8 cellular contexts compared by ENCODE assay signal in genomic region chr7:149310113-149310836, GRCh38. TPM values are rescaled to one million over a fixed set of nuclear protein-coding genes. Genes with fewer than 3 reads are reported as not detected.
DNase-seq lines count a peak whose midpoint lies in the region; ATAC-seq, FAIRE-seq and TF ChIP-seq lines count a peak whose summit lies in the region.

No MANE protein-coding gene starts in this region.

- CTCF ChIA-PET in GM12878 (lab: Yijun Ruan, JAX): interaction anchor here (0.6 to 2.4 kb wide), 19 partner anchors 8 to 504 kb away, joined by 3 to 12 read pairs (median 4); partner anchors contain the start of gene ZNF783

- POLR2A ChIA-PET in GM12878 (lab: Charles Lee): no interaction called here

- H3K4me3 Mint-ChIP-seq in activated CD4-positive, alpha-beta T cell treated with anti-CD3 and anti-CD28 coated beads, Interleukin-2, amount 10 ng/mL, durations not matched to agents 24 days and 14 days: no peak overlapping the region

- H3K27me3 ChIP-seq in GM12878 (replicated peaks in 1 of 2; ENCODE audit: control insufficient read depth in 2 of 2, insufficient read depth in 2 of 2, low read length in 1 of 2): no peaks in the 10 kb centered on the region

- DNase-seq in EL (peak; percentile 80), H54 (ENCODE audit: insufficient read length, low spot score) (peak; percentile 55), NCI-H2227 (lab: John Stamatoyannopoulos, UW; ENCODE audit: unreplicated experiment) (peak; percentile 41), GM12878 (ENCODE audit: low read depth, low spot score) (peak; percentile 36), kidney glomerular epithelial cell (lab: John Stamatoyannopoulos, UW) (peak; percentile 83), SHP77 treated with DMSO at 0.1 percent for 48 hours (lab: John Stamatoyannopoulos, UW) (no peak)
- DNase-seq in activated CD4-positive, alpha-beta T cell treated with anti-CD3 and anti-CD28 coated beads, Interleukin-2, amount 10 ng/mL, durations not matched to agents 24 days and 14 days: no peak
- no peak for DNase-seq in stimulated activated naive CD4-positive, alpha-beta T cell treated with Interleukin-2 at 50 U/mL for 16 hours (lab: John Stamatoyannopoulos, UW)

- SMC1A ChIA-PET in GM12878 (lab: Charles Lee; ENCODE audit: uncharacterized antibody, unreplicated experiment): interaction anchor here (0.7 to 1.9 kb wide), 9 partner anchors 49 to 432 kb away, joined by 3 to 7 read pairs (median 5); partner anchors contain the start of gene ZNF783

- no peak overlapping the region for H3K27ac Mint-ChIP-seq in activated CD4-positive, alpha-beta T cell treated with anti-CD3 and anti-CD28 coated beads, Interleukin-2, amount 10 ng/mL, durations not matched to agents 24 days and 14 days

- no peak overlapping the region for H3K4me3 ChIP-seq in GM12878

- no peaks in the 10 kb centered on the region for H4K20me1 ChIP-seq in GM12878 (ENCODE audit: control insufficient read depth, insufficient read depth)

- H3K36me3 ChIP-seq in GM12878 (ENCODE audit: control insufficient read depth in 2 of 2, insufficient read depth in 2 of 2, low read length in 1 of 2): no peaks in the 10 kb centered on the region

- no peak overlapping the region for H3K27ac ChIP-seq in GM12878 (ENCODE audit: control insufficient read depth, insufficient read depth)

- intact Hi-C loops in GM12878 (cut with micrococcal nuclease; ENCODE audit: unreplicated experiment): loop anchor here (1.0 to 5.0 kb wide), 3 partner anchors 112 to 289 kb away; partner anchors contain the start of gene ZNF746
- intact Hi-C loops in activated CD4-positive, alpha-beta T cell treated with anti-CD3 and anti-CD28 coated beads, Interleukin-2, amount 10 ng/mL, durations not matched to agents 24 days and 14 days (cut with micrococcal nuclease): no loop called here

- in situ Hi-C loops in GM12878 (cut with MboI): no loop called here

- H3K36me3 Mint-ChIP-seq in activated CD4-positive, alpha-beta T cell treated with anti-CD3 and anti-CD28 coated beads, Interleukin-2, amount 10 ng/mL, durations not matched to agents 24 days and 14 days (ENCODE audit: low read depth): no peaks in the 10 kb centered on the region

- no peak for TF ChIP-seq EP300 in GM12878 (IDR thresholded peaks at IDR 0.05; ENCODE audit: borderline replicate concordance in 1 of 2, control insufficient read depth in 1 of 2, low read depth in 2 of 2, low read length in 2 of 2)

- WGBS in GM12878 (ENCODE audit: insufficient coverage, insufficient replicate concordance, low lambda C conversion rate, missing lambda C conversion rate): 41% methylated on average over 3 of the region's 3 CpGs

- H3K4me1 Mint-ChIP-seq in activated CD4-positive, alpha-beta T cell treated with anti-CD3 and anti-CD28 coated beads, Interleukin-2, amount 10 ng/mL, durations not matched to agents 24 days and 14 days: no peaks in the 10 kb centered on the region

- FAIRE-seq in H54 (lab: Jason Lieb, UNC) (peak; percentile 81), GM12878 (lab: Jason Lieb, UNC) (peak; percentile 92)

- RAD21 ChIA-PET in GM12878 (lab: Charles Lee; ENCODE audit: unreplicated experiment): interaction anchor here (0.6 to 1.3 kb wide), 6 partner anchors 25 to 432 kb away, joined by 3 to 4 read pairs (median 3); no protein-coding TSS in a partner anchor

- H3K79me2 ChIP-seq in GM12878 (ENCODE audit: control insufficient read depth, insufficient read depth, low read length): no peaks in the 10 kb centered on the region

- ATAC-seq in GM12878: peak; percentile 86

- H3K9ac ChIP-seq in GM12878 (ENCODE audit: control insufficient read depth, insufficient read depth, low read length): no peak overlapping the region

- TF ChIP-seq POLR2A in H54 (IDR thresholded peaks at IDR 0.05; ENCODE audit: low read depth, low read length) (no peak), GM12878 (IDR thresholded peaks at IDR 0.05; ENCODE audit: low read depth, low read length) (no peak)

- no TSS peak for BruUV-seq in GM12878 (replicated peaks; lab: Mats Ljungman, UMichigan)

- H3K4me1 ChIP-seq in GM12878 (ENCODE audit: control insufficient read depth, insufficient read depth, low read length): no peaks in the 10 kb centered on the region

- TF ChIP-seq CTCF in GM12878 (IDR thresholded peaks at IDR 0.05 in 2 of 3, conservative IDR thresholded peaks at IDR 0.05 in 1 of 3; ENCODE audit: control insufficient read depth in 2 of 3, extremely low read depth in 1 of 3, insufficient read depth in 1 of 3, low read depth in 3 of 3, low read length in 3 of 3): peak; percentile 40 to 58 (median 42); a peak in 5 of 6 replicates

- H3K27me3 Mint-ChIP-seq in activated CD4-positive, alpha-beta T cell treated with anti-CD3 and anti-CD28 coated beads, Interleukin-2, amount 10 ng/mL, durations not matched to agents 24 days and 14 days: peaks cover 4% of the 10 kb centered on the region

- H2AFZ ChIP-seq in GM12878 (ENCODE audit: control insufficient read depth, low read depth, low read length): peak overlapping the region; percentile 2; the same call in 1 of the 2 replicates

- H3K9me3 Mint-ChIP-seq in activated CD4-positive, alpha-beta T cell treated with anti-CD3 and anti-CD28 coated beads, Interleukin-2, amount 10 ng/mL, durations not matched to agents 24 days and 14 days: peaks cover 3% of the 10 kb centered on the region

- H3K9me3 ChIP-seq in GM12878 (replicated peaks; ENCODE audit: control insufficient read depth, insufficient read depth, low read length): no peaks in the 10 kb centered on the region; the same call in 2 of the 3 replicates

- no peak overlapping the region for H3K4me2 ChIP-seq in GM12878 (ENCODE audit: control insufficient read depth, insufficient read depth)

- peak; percentile 52 for TF ChIP-seq RAD21 in GM12878 (IDR thresholded peaks at IDR 0.05; ENCODE audit: insufficient read depth, low read depth, low read length)

TF ChIP-seq in GM12878, 131 proteins besides CTCF, POLR2A, EP300 and RAD21 (continues in another document):
- TF ChIP-seq ZNF24 (IDR thresholded peaks at IDR 0.05) (peak; percentile 82), RELA (IDR thresholded peaks at IDR 0.05; ENCODE audit: borderline replicate concordance, partially characterized antibody) (no peak), ZZZ3 (IDR thresholded peaks at IDR 0.05; ENCODE audit: control insufficient read depth, insufficient read length, low read depth) (no peak), STAT1 (conservative IDR thresholded peaks at IDR 0.05) (no peak), RB1 (IDR thresholded peaks at IDR 0.05; ENCODE audit: borderline replicate concordance) (no peak), NFYA (IDR thresholded peaks at IDR 0.05; ENCODE audit: borderline replicate concordance, low read depth, low read length) (no peak), CHD2 (IDR thresholded peaks at IDR 0.05; ENCODE audit: borderline replicate concordance, low read depth, low read length) (no peak), TAF1 (IDR thresholded peaks at IDR 0.05; ENCODE audit: borderline replicate concordance, low read depth, low read length) (no peak)

RNA-seq across cellular contexts. Expression of gene ZNF783, which starts 48.3 kb away (rescaled TPM):
- total RNA-seq in GM12878 (2013; cell fraction: nucleolus; rRNA removed): 38.1 and 45.8 TPM in 2 replicates
- 9.9 and 10.5 TPM in 2 replicates for total RNA-seq in GM12878 (2014; rRNA removed)
- 5.6 and 6.1 TPM in 2 replicates for total RNA-seq in GM12878 (2014; rRNA removed; fragmentation: Illumina TruSeq; extraction: Trizol)
- 12.9 and 14.4 TPM in 2 replicates for total RNA-seq in GM12878 (2021)
- polyA plus RNA-seq in GM12878 (2011; ENCODE audit: low read depth): 4.5 TPM
- 6.2 and 8.0 TPM in 2 replicates for polyA plus RNA-seq in GM12878 (2011; rRNA removed)
- 8.0 and 11.7 TPM in 2 replicates for polyA plus RNA-seq in GM12878 (2011; cell fraction: cytosol; rRNA removed)
- polyA plus RNA-seq in GM12878 (2011; cell fraction: nucleus; rRNA removed): 49.6 and 61.3 TPM in 2 replicates
- polyA plus RNA-seq in GM12878 (2012): 5.6 and 7.7 TPM in 2 replicates
- 6.5 and 7.0 TPM in 2 replicates for polyA plus RNA-seq in GM12878 (2014; fragmentation: Illumina TruSeq; extraction: Trizol)
- polyA plus RNA-seq in GM12878 (2014; fragmentation: Nextera tagmentation; extraction: Ambion mirVana): 1 to 10 TPM; 2.0 to 2.8 TPM
- polyA plus RNA-seq in GM12878 (2014; rRNA removed): 11.1 and 11.8 TPM in 2 replicates
- 1 to 10 TPM; 5.7 TPM for polyA plus RNA-seq in GM12878 (2016; fragmentation: Nextera tagmentation; extraction: Ambion mirVana)
- 3.8 and 7.2 TPM in 2 replicates for polyA minus RNA-seq in GM12878 (2011; rRNA and poly(A)+ RNA removed)
- 3.5 and 4.9 TPM in 2 replicates for polyA minus RNA-seq in GM12878 (2011; cell fraction: cytosol; rRNA and poly(A)+ RNA removed)
- 8.8 and 15.0 TPM in 2 replicates for polyA minus RNA-seq in GM12878 (2011; cell fraction: nucleus; rRNA and poly(A)+ RNA removed)
- 27.2 and 27.4 TPM in 2 replicates for total RNA-seq in activated CD4-positive, alpha-beta T cell treated with anti-CD3 and anti-CD28 coated beads, Interleukin-2, amount 10 ng/mL, durations not matched to agents 24 days and 14 days

Comparison
In these comparisons a context has a peak if more than half of its experiments do, and no peak if none do; other contexts are left out.
1. DNase-seq: peak in EL (single experiment), H54 (single experiment), NCI-H2227 (single experiment), GM12878 (single experiment) and kidney glomerular epithelial cell (single experiment); none in SHP77 treated with DMSO at 0.1 percent for 48 hours (single experiment), activated CD4-positive, alpha-beta T cell treated with anti-CD3 and anti-CD28 coated beads, Interleukin-2, amount 10 ng/mL, durations not matched to agents 24 days and 14 days (single experiment) and stimulated activated naive CD4-positive, alpha-beta T cell treated with Interleukin-2 at 50 U/mL for 16 hours (single experiment).